Comparison of ENCODE assay signal across 3 cellular contexts in genomic region chr2:232691117-232691516, GRCh38. TPM values are rescaled to one million over a fixed set of nuclear protein-coding genes. Genes with fewer than 3 reads are reported as not detected.
"Had no signal": no experiment of that assay in that cellular context is flagged by ENCODE, and none has a peak within 500 bp of the region (broad histone marks: within the 10 kb centered on the region; RNA-seq: fewer than 3 reads in every experiment).

No MANE protein-coding gene starts in this region.

RNA-seq across cellular contexts. Expression of gene EFHD1, which starts 57.7 kb away (rescaled TPM):
- total RNA-seq: HT-29, HT1080, IMR-90 had no signal
